In genomic region chr6:153092082-153093013, GRCh38 we compare ENCODE assay signal across 9 cellular contexts. TPM values are rescaled to one million over a fixed set of nuclear protein-coding genes. Genes with fewer than 3 reads are reported as not detected.
DNase-seq lines count a peak whose midpoint lies in the region; ATAC-seq and TF ChIP-seq lines count a peak whose summit lies in the region.
"Had no signal": no experiment of that assay in that cellular context is flagged by ENCODE, and none has a peak within 500 bp of the region (broad histone marks: within the 10 kb centered on the region; RNA-seq: fewer than 3 reads in every experiment).

No MANE protein-coding gene starts in this region.

- H3K36me3 ChIP-seq in GM06990 (ENCODE audit: control insufficient read depth, insufficient read depth, low read length) (no peaks in the 10 kb centered on the region), vagina (no peaks in the 10 kb centered on the region)
- H3K36me3 ChIP-seq: heart left ventricle had no signal

- ATAC-seq in GM21737 (IDR thresholded peaks at IDR 0.05; ENCODE audit: unreplicated experiment) = peak; percentile 84

- no peaks in the 10 kb centered on the region for H3K9me3 ChIP-seq in vagina
- H3K9me3 ChIP-seq: heart left ventricle had no signal

- H3K4me3 ChIP-seq in GM06990 (replicated peaks; ENCODE audit: low read depth, low read length) = peak overlapping the region; percentile 25; the same call in 1 of the 2 replicates
- H3K4me3 ChIP-seq in vagina = no peak overlapping the region
- H3K4me3 ChIP-seq in lower leg skin (ENCODE audit: low read depth, poor library complexity, severe bottlenecking) = no peak overlapping the region
- H3K4me3 ChIP-seq: heart left ventricle had no signal

- DNase-seq in GM06990 (ENCODE audit: extremely low read depth, insufficient read length) (peak; percentile 31), KBM-7 (peak; percentile 14), DMS 273 treated with DMSO at 0.1 percent for 48 hours (lab: John Stamatoyannopoulos, UW) (no peak), vagina (ENCODE audit: extremely low spot score in 2 of 2) (no peak), lower leg skin (ENCODE audit: low spot score in 2 of 2) (no peak), NCI-H1694 (lab: John Stamatoyannopoulos, UW) (no peak)
- DNase-seq: heart left ventricle had no signal

- no peak for TF ChIP-seq CTCF in GM06990 (IDR thresholded peaks at IDR 0.05; ENCODE audit: insufficient read depth, low read length, poor library complexity, severe bottlenecking)
- TF ChIP-seq CTCF in vagina (IDR thresholded peaks at IDR 0.05) = no peak
- TF ChIP-seq CTCF in lower leg skin (IDR thresholded peaks at IDR 0.05) = no peak

- intact Hi-C loops in dendritic cell treated with granulocyte-macrophage colony-stimulating factor and Interleukin-4, amounts not matched to agents 40 ng/mL and 50 ng/mL, for 4 days (cut with micrococcal nuclease) = no loop called here
- intact Hi-C loops in vagina (cut with DNase I) (no loop called here), lower leg skin (cut with DNase I; ENCODE audit: low total_unique reads) (no loop called here)

- H3K4me3 Mint-ChIP-seq in dendritic cell treated with granulocyte-macrophage colony-stimulating factor and Interleukin-4, amounts not matched to agents 40 ng/mL and 50 ng/mL, for 4 days = peak overlapping the region; percentile 9

- H3K27ac Mint-ChIP-seq in dendritic cell treated with granulocyte-macrophage colony-stimulating factor and Interleukin-4, amounts not matched to agents 40 ng/mL and 50 ng/mL, for 4 days = no peak overlapping the region

- H3K36me3 Mint-ChIP-seq in dendritic cell treated with granulocyte-macrophage colony-stimulating factor and Interleukin-4, amounts not matched to agents 40 ng/mL and 50 ng/mL, for 4 days (ENCODE audit: low read depth) = no peaks in the 10 kb centered on the region

- H3K4me1 ChIP-seq in vagina = no peaks in the 10 kb centered on the region

- no peaks in the 10 kb centered on the region for H3K9me3 Mint-ChIP-seq in dendritic cell treated with granulocyte-macrophage colony-stimulating factor and Interleukin-4, amounts not matched to agents 40 ng/mL and 50 ng/mL, for 4 days

- no peak for TF ChIP-seq POLR2A in vagina (IDR thresholded peaks at IDR 0.05)
- no peak for TF ChIP-seq POLR2A in lower leg skin (IDR thresholded peaks at IDR 0.05)

- H3K27me3 Mint-ChIP-seq in dendritic cell treated with granulocyte-macrophage colony-stimulating factor and Interleukin-4, amounts not matched to agents 40 ng/mL and 50 ng/mL, for 4 days = no peaks in the 10 kb centered on the region

- peaks cover 37% of the 10 kb centered on the region for H3K4me1 Mint-ChIP-seq in dendritic cell treated with granulocyte-macrophage colony-stimulating factor and Interleukin-4, amounts not matched to agents 40 ng/mL and 50 ng/mL, for 4 days (ENCODE audit: low read depth)

- H3K27me3 ChIP-seq in GM06990 (replicated peaks; ENCODE audit: control insufficient read depth, insufficient read depth, low read length) (no peaks in the 10 kb centered on the region), vagina (no peaks in the 10 kb centered on the region)
- H3K27me3 ChIP-seq: heart left ventricle had no signal

- in situ Hi-C loops in KBM-7 (cut with MboI; ENCODE audit: low pct_unique_long_range_greater_than_20kb, low sequenced_read_pairs) = no loop called here

- WGBS in lower leg skin, 2 donors = 65 to 68% methylated on average over 9 of the region's 9 CpGs

- H3K27ac ChIP-seq in vagina = no peak overlapping the region

RNA-seq across cellular contexts. Expression of gene RGS17, which starts 38.7 kb away (rescaled TPM):
- total RNA-seq in vagina = 0.25 TPM
- total RNA-seq in lower leg skin = under 1 TPM in 2 of 4 donors, not detected in 2; 0.08 to 0.16 TPM

Comparison
In these comparisons a context has a peak if more than half of its experiments do, and no peak if none do; other contexts are left out.
1. DNase-seq: peak in GM06990 (single experiment) and KBM-7 (single experiment); none in DMS 273 treated with DMSO at 0.1 percent for 48 hours (single experiment), vagina (0 of 2), lower leg skin (0 of 2) and NCI-H1694 (single experiment).